ENCODE assay signal across 17 cellular contexts in the genomic region with DNA sequence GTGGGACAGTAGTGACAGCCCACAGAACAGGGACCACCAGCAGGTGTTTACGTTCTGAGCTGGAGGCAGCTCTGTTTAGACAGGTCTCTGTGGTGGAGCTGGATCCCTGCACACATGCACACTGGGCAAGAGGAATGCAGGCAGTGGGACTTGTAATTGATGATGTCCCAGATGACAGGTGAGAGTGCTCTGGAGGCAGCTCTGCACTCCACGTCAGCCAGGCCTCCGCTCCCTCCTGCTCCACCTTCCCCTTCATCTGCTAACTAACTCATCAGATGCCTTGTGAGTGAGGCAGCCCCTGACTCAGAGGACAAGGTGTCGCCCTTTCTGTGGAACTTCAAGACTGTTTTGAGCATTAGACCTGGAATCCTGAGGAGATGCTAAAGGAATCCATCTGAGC.
"Had no signal": no experiment of that assay in that cellular context is flagged by ENCODE, and none has a peak within 500 bp of the region (broad histone marks: within the 10 kb centered on the region; RNA-seq: fewer than 3 reads in every experiment).

No MANE protein-coding gene starts in this region.

- H3K36me3 Mint-ChIP-seq: T-cell, type B pancreatic cell had no signal

- H2AFZ ChIP-seq: hepatocyte had no signal

- H3K4me2 ChIP-seq: hepatocyte had no signal

- H3K4me3 ChIP-seq: hepatocyte, sigmoid colon had no signal

- H3K9me3 Mint-ChIP-seq: central memory CD8-positive, alpha-beta T cell; T-cell had no signal

- H3K27ac ChIP-seq: hepatocyte, sigmoid colon, VCaP had no signal

- H3K4me1 ChIP-seq: sigmoid colon had no signal

- H3K36me3 ChIP-seq: sigmoid colon had no signal

- H3K79me2 ChIP-seq: hepatocyte had no signal

- DNase-seq: activated CD4-positive, alpha-beta T cell treated with anti-CD3 and anti-CD28 coated beads for 4 hours; activated naive CD4-positive, alpha-beta T cell treated with Interleukin-2 at 50 U/mL for 16 hours; cortex of kidney; effector CD8-positive, alpha-beta T cell; left cardiac atrium; naive thymus-derived CD8-positive, alpha-beta T cell; nucleus accumbens; sigmoid colon; stimulated activated CD4-positive, alpha-beta T cell treated with anti-CD3 and anti-CD28 coated beads, Interleukin-12 subunit alpha, Interleukin-12 subunit beta, amount 100 ng/mL, for 4 hours; stimulated activated naive CD4-positive, alpha-beta T cell; substantia nigra; T-cell had no signal

- H3K27ac Mint-ChIP-seq: activated T-helper 1 cell treated with anti-CD3 and anti-CD28 coated beads, Interleukin-12 subunit alpha, Interleukin-12 subunit beta, Interleukin-2, Interleukin-4 antibody, amounts not matched to agents 30 ng/mL and 10 ng/mL and 1 ng/mL, durations not matched to agents 14 hours and 24 hours and 36 hours; T-cell; type B pancreatic cell had no signal

- H3K4me3 Mint-ChIP-seq: activated T-helper 1 cell treated with anti-CD3 and anti-CD28 coated beads, Interleukin-12 subunit alpha, Interleukin-12 subunit beta, Interleukin-2, Interleukin-4 antibody, amounts not matched to agents 30 ng/mL and 10 ng/mL and 1 ng/mL, durations not matched to agents 14 hours and 24 hours and 36 hours; central memory CD8-positive, alpha-beta T cell; naive thymus-derived CD8-positive, alpha-beta T cell; T-cell; type B pancreatic cell had no signal
